8 cellular contexts compared by ENCODE assay signal in the genomic region with DNA sequence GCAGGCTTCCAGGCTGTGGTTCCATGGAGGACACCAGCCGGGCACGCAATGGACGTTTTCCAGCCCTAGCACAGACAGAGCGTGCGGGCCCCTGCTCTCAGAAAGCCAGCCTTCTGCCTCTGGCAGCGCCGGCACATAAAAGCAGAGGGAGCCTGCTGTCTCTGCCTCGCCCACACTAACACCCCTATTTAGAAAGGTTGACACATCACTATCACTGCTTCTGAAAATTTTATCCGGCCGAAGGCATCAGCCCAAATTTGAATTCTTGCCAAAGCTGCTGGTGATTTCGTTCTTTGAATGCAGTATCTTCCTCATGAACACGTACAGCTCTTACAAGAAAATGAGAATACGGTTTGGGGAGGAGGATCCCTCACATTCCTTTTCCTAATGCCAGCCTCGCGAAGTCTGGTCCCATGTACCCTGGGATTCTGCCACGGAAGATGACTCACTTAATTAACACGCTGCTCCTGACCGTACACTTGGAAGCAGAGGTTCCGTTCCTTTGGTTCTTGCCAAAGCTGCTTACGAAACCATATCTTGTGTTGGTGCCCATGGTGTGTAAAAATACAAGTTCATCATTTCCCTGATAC. TPM values are rescaled to one million over a fixed set of nuclear protein-coding genes. Genes with fewer than 3 reads are reported as not detected.
DNase-seq lines count a peak whose midpoint lies in the region; ATAC-seq, FAIRE-seq and TF ChIP-seq lines count a peak whose summit lies in the region.

No MANE protein-coding gene starts in this region.

- H3K27ac Mint-ChIP-seq in MCF 10A (ENCODE audit: low read depth, unreplicated experiment): peak overlapping the region; percentile 71

- no peaks in the 10 kb centered on the region for H3F3A ChIP-seq in DOHH2 (ENCODE audit: control insufficient read depth, insufficient read depth)
- H3F3A ChIP-seq in smooth muscle cell (ENCODE audit: low read depth): peaks cover 10% of the 10 kb centered on the region

- no peak for TF ChIP-seq CTCF in DOHH2 (IDR thresholded peaks at IDR 0.05; ENCODE audit: low read depth, low read length, poor library complexity, severe bottlenecking)
- TF ChIP-seq CTCF in MCF 10A (IDR thresholded peaks at IDR 0.05; ENCODE audit: unreplicated experiment): no peak
- TF ChIP-seq CTCF in smooth muscle cell (IDR thresholded peaks at IDR 0.05; ENCODE audit: borderline replicate concordance, insufficient read depth, poor library complexity, severe bottlenecking): no peak

- peak overlapping the region; percentile 72 for H3K4me3 Mint-ChIP-seq in MCF 10A (ENCODE audit: unreplicated experiment)

- H3K4me1 Mint-ChIP-seq in MCF 10A (ENCODE audit: insufficient read depth, unreplicated experiment): peaks cover 35% of the 10 kb centered on the region

- DNase-seq in NCI-H1694 treated with DMSO at 0.1 percent for 48 hours (lab: John Stamatoyannopoulos, UW) (peak; percentile 15), MCF 10A (ENCODE audit: unreplicated experiment) (peak; percentile 99), iris pigment epithelial cell (ENCODE audit: low read depth) (peak; percentile 95), smooth muscle cell (lab: John Stamatoyannopoulos, UW; ENCODE audit: unreplicated experiment) (peak; percentile 52), GM19239 (ENCODE audit: insufficient read length, low spot score) (no peak), NCI-H1048 (lab: John Stamatoyannopoulos, UW) (no peak)

- BruUV-seq in MCF 10A (replicated peaks; lab: Mats Ljungman, UMichigan): TSS peak; percentile 49

- H4K20me1 ChIP-seq in DOHH2 (ENCODE audit: control insufficient read depth, insufficient read depth, low read depth, low read length) (peaks cover 5% of the 10 kb centered on the region; the same call in 1 of the 2 replicates), smooth muscle cell (ENCODE audit: low read depth) (peaks cover 30% of the 10 kb centered on the region)

- H3K9me2 ChIP-seq in DOHH2 (replicated peaks; ENCODE audit: control insufficient read depth, low read length): no peaks in the 10 kb centered on the region

- H3K9me3 ChIP-seq in DOHH2 (ENCODE audit: control insufficient read depth, insufficient read depth, low read length): no peaks in the 10 kb centered on the region
- H3K9me3 ChIP-seq in smooth muscle cell (replicated peaks; ENCODE audit: low read depth): no peaks in the 10 kb centered on the region

- FAIRE-seq in GM19239 (lab: Jason Lieb, UNC): no peak

- H3K27me3 ChIP-seq in DOHH2 (ENCODE audit: control insufficient read depth, low read length): peaks cover 12% of the 10 kb centered on the region
- H3K27me3 ChIP-seq in smooth muscle cell (ENCODE audit: low read depth): no peaks in the 10 kb centered on the region

- peaks cover 20% of the 10 kb centered on the region for H3K36me3 Mint-ChIP-seq in MCF 10A (ENCODE audit: insufficient read depth, unreplicated experiment)

- H3K27ac ChIP-seq in DOHH2 (ENCODE audit: low read depth, low read length) (no peak overlapping the region), smooth muscle cell (ENCODE audit: low read depth) (peak overlapping the region; percentile 68)

- H3K79me2 ChIP-seq in DOHH2 (ENCODE audit: control insufficient read depth, low read length) (peaks cover 30% of the 10 kb centered on the region), smooth muscle cell (ENCODE audit: low read depth) (peaks cover 29% of the 10 kb centered on the region)

- H2AFZ ChIP-seq in smooth muscle cell (ENCODE audit: low read depth): peak overlapping the region; percentile 68

- no peaks in the 10 kb centered on the region for H3K9me3 Mint-ChIP-seq in MCF 10A (ENCODE audit: unreplicated experiment)

- 15% methylated on average over 20 of the region's 20 CpGs for WGBS in smooth muscle cell (ENCODE audit: low lambda C conversion rate)

- H3K4me1 ChIP-seq in DOHH2 (ENCODE audit: control insufficient read depth, low read length) (peaks cover 34% of the 10 kb centered on the region), smooth muscle cell (ENCODE audit: low read depth) (peaks cover 14% of the 10 kb centered on the region)

- CTCF ChIA-PET in MCF 10A (lab: Yijun Ruan, JAX): interaction anchor here (0.6 to 2.1 kb wide), 6 partner anchors 18 to 256 kb away, joined by 3 to 6 read pairs (median 4); partner anchors contain the start of gene STUB1

- ATAC-seq in HG03442 (IDR thresholded peaks at IDR 0.05; ENCODE audit: unreplicated experiment): no peak

- H3K27me3 Mint-ChIP-seq in MCF 10A (ENCODE audit: insufficient read depth, unreplicated experiment): no peaks in the 10 kb centered on the region

- intact Hi-C loops in MCF 10A (cut with micrococcal nuclease): loop anchor here (2.0 to 10.0 kb wide), 3 partner anchors 21 to 101 kb away; partner anchors contain the start of gene CAPN15

- H3K9ac ChIP-seq in smooth muscle cell (ENCODE audit: low read depth): no peak overlapping the region

- H3K4me3 ChIP-seq in DOHH2 (ENCODE audit: low read length) (peak overlapping the region; percentile 75), smooth muscle cell (peak overlapping the region; percentile 58)

- POLR2A ChIA-PET in MCF 10A (lab: Yijun Ruan, JAX): interaction anchor here (0.6 to 3.5 kb wide), 25 partner anchors 8 to 658 kb away, joined by 3 to 40 read pairs (median 4); partner anchors contain the start of genes CAPN15, DECR2, FAM234A and METTL26

- H3K4me2 ChIP-seq in DOHH2 (ENCODE audit: low read length) (peak overlapping the region; percentile 86), smooth muscle cell (peak overlapping the region; percentile 95)

- H3K36me3 ChIP-seq in DOHH2 (ENCODE audit: control insufficient read depth, low read length) (peaks cover 14% of the 10 kb centered on the region), smooth muscle cell (ENCODE audit: low read depth) (no peaks in the 10 kb centered on the region)

RNA-seq across cellular contexts. Expression of gene RAB11FIP3, which starts 1.3 kb away (rescaled TPM):
- 37.5 and 40.6 TPM in 2 replicates for total RNA-seq in MCF 10A (2022)
- 9.0 and 19.5 TPM in 2 replicates for total RNA-seq in smooth muscle cell
- 20.4 and 25.7 TPM in 2 replicates for polyA plus RNA-seq in smooth muscle cell

RNA-seq across cellular contexts. Expression of gene DECR2, which starts 22.4 kb away (rescaled TPM):
- total RNA-seq in MCF 10A (2022) (29.0 and 37.2 TPM in 2 replicates), smooth muscle cell (7.3 and 18.2 TPM in 2 replicates)
- 15.4 and 21.2 TPM in 2 replicates for polyA plus RNA-seq in smooth muscle cell

RNA-seq across cellular contexts. Expression of gene NME4, which starts 27.1 kb away (rescaled TPM):
- total RNA-seq in MCF 10A (2022) (71.9 and 76.8 TPM in 2 replicates), smooth muscle cell (189 and 218 TPM in 2 replicates)
- 421 and 523 TPM in 2 replicates for polyA plus RNA-seq in smooth muscle cell

RNA-seq across cellular contexts. Expression of gene PGAP6, which starts 42.4 kb away (rescaled TPM):
- total RNA-seq in MCF 10A (2022) (18.3 and 23.9 TPM in 2 replicates), smooth muscle cell (53.6 and 57.1 TPM in 2 replicates)
- 80.0 and 99.9 TPM in 2 replicates for polyA plus RNA-seq in smooth muscle cell

RNA-seq across cellular contexts. Expression of gene MRPL28, which starts 53.8 kb away (rescaled TPM):
- 105 and 121 TPM in 2 replicates for total RNA-seq in MCF 10A (2022)
- total RNA-seq in smooth muscle cell: 80.8 and 84.6 TPM in 2 replicates
- polyA plus RNA-seq in smooth muscle cell: 155 and 160 TPM in 2 replicates

Comparison
In these comparisons a context has a peak if more than half of its experiments do, and no peak if none do; other contexts are left out.
1. DNase-seq: peak in NCI-H1694 treated with DMSO at 0.1 percent for 48 hours (single experiment), MCF 10A (single experiment), iris pigment epithelial cell (single experiment) and smooth muscle cell (single experiment); none in GM19239 (single experiment) and NCI-H1048 (single experiment).